In genomic region chr3:23129817-23130216, GRCh38 we compare ENCODE assay signal across 11 cellular contexts.
DNase-seq lines count a peak whose midpoint lies in the region; ATAC-seq and TF ChIP-seq lines count a peak whose summit lies in the region.
"Had no signal": no experiment of that assay in that cellular context is flagged by ENCODE, and none has a peak within 500 bp of the region (broad histone marks: within the 10 kb centered on the region; RNA-seq: fewer than 3 reads in every experiment).

No MANE protein-coding gene starts in this region.

- TF ChIP-seq CTCF in esophagus muscularis mucosa (IDR thresholded peaks at IDR 0.05) = no peak
- TF ChIP-seq CTCF in uterus (IDR thresholded peaks at IDR 0.05) = no peak

- 50% methylated on average over 3 of the region's 3 CpGs for WGBS in esophagus muscularis mucosa

- no peak for TF ChIP-seq POLR2A in esophagus muscularis mucosa (IDR thresholded peaks at IDR 0.05; ENCODE audit: low read depth)
- no peak for TF ChIP-seq POLR2A in uterus (IDR thresholded peaks at IDR 0.05)

- DNase-seq in SIG-M5 treated with dmso at 0.1 percent for 504 hours (lab: John Stamatoyannopoulos, UW; ENCODE audit: unreplicated experiment) = peak; percentile 56
- DNase-seq in SIG-M5 (lab: John Stamatoyannopoulos, UW) = no peak
- DNase-seq in NCI-H2029 treated with DMSO at 0.1 percent for 48 hours (lab: John Stamatoyannopoulos, UW) = peak; percentile 74
- no peak for DNase-seq in esophagus muscularis mucosa (ENCODE audit: extremely low spot score)
- no peak for DNase-seq in uterus
- DNase-seq in MV-4-11 (lab: John Stamatoyannopoulos, UW) = no peak
- no peak for DNase-seq in NK-92 treated with Interleukin-12 subunit alpha and Interleukin-12 subunit beta, amount 100 ng/mL, for 24 hours (lab: John Stamatoyannopoulos, UW)
- DNase-seq: activated CD4-positive, alpha-beta T cell treated with anti-CD3 and anti-CD28 coated beads for 36 hours; aorta; stimulated activated naive CD8-positive, alpha-beta T cell treated with anti-CD3 and anti-CD28 coated beads, Interleukin-15, Interleukin-2, amounts not matched to agents 100 U/mL and 50 U/mL, for 24 hours had no signal

- no peak for TF ChIP-seq EP300 in esophagus muscularis mucosa (IDR thresholded peaks at IDR 0.05)

- intact Hi-C loops in esophagus muscularis mucosa (cut with DNase I) = no loop called here
- intact Hi-C loops in uterus (cut with DNase I; ENCODE audit: low total_unique reads) = no loop called here

- H3K27me3 ChIP-seq in esophagus muscularis mucosa (no peaks in the 10 kb centered on the region), uterus (no peaks in the 10 kb centered on the region)

- no peaks in the 10 kb centered on the region for H3K36me3 ChIP-seq in esophagus muscularis mucosa
- no peaks in the 10 kb centered on the region for H3K36me3 ChIP-seq in uterus

- H3K27ac ChIP-seq in esophagus muscularis mucosa (replicated peaks in 1 of 4) (peak overlapping the region in 1 of 4 donors; percentile 21), uterus (peak overlapping the region; percentile 69 to 73)

- H3K4me1 ChIP-seq in esophagus muscularis mucosa = peaks cover 2 to 16% (median 11%) of the 10 kb centered on the region in 4 donors
- H3K4me1 ChIP-seq in uterus = no peaks in the 10 kb centered on the region

- H3K9me3 ChIP-seq in esophagus muscularis mucosa (no peaks in the 10 kb centered on the region), uterus (no peaks in the 10 kb centered on the region)

- H3K4me3 ChIP-seq in esophagus muscularis mucosa (peak overlapping the region; percentile 10 to 37 (median 16)), uterus (peak overlapping the region; percentile 15 to 19)

- no peak for ATAC-seq in GM21526 (IDR thresholded peaks at IDR 0.05; ENCODE audit: low FRiP score, unreplicated experiment)
- ATAC-seq: activated CD4-positive, alpha-beta T cell treated with anti-CD3 and anti-CD28 coated beads for 36 hours; stimulated activated naive CD8-positive, alpha-beta T cell treated with anti-CD3 and anti-CD28 coated beads, Interleukin-15, Interleukin-2, amounts not matched to agents 100 U/mL and 50 U/mL, for 24 hours had no signal

Comparison
In these comparisons a context has a peak if more than half of its experiments do, and no peak if none do; other contexts are left out.
1. DNase-seq: peak in SIG-M5 treated with dmso at 0.1 percent for 504 hours (single experiment) and NCI-H2029 treated with DMSO at 0.1 percent for 48 hours (single experiment); none in SIG-M5 (single experiment), esophagus muscularis mucosa (single experiment), uterus (0 of 2), MV-4-11 (single experiment) and NK-92 treated with Interleukin-12 subunit alpha and Interleukin-12 subunit beta, amount 100 ng/mL, for 24 hours (single experiment).